Comparison of ENCODE assay signal across 8 cellular contexts in the genomic region with DNA sequence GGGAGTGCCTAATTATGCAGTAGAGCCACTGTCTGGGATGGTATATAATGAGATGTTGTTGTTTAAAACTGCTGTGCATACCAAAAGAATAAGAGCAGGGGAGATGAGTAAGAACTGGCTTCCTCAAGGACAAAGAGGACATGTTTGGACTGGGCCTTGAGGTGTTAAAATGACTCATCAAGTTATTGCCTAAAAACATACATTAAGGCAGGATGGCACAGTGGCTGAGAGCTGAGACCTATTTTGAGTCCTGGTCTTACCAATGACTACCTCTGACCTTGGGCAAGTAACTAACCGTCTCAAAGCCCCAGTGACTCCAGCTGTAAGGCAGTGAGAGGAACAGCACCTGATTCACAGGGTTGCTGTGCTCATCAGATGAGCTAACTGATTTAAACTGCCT.
A peak's percentile ranks its signal among the peaks of the same experiment; 100 is the strongest.
DNase-seq lines count a peak whose midpoint lies in the region; ATAC-seq, FAIRE-seq and TF ChIP-seq lines count a peak whose summit lies in the region.

No MANE protein-coding gene starts in this region.

- H3K4me2 ChIP-seq in astrocyte (ENCODE audit: low read length), result no peak overlapping the region
- no peak overlapping the region for H3K4me2 ChIP-seq in PC-3 (ENCODE audit: low read length)

- no peak overlapping the region for H2AFZ ChIP-seq in astrocyte (ENCODE audit: low read depth, low read length)
- no peak overlapping the region for H2AFZ ChIP-seq in PC-3 (ENCODE audit: low read length)

- H3K9me3 ChIP-seq in astrocyte (ENCODE audit: insufficient read depth, low read depth, low read length) (no peaks in the 10 kb centered on the region), PC-3 (ENCODE audit: low read length) (no peaks in the 10 kb centered on the region)

- H3K27ac ChIP-seq in astrocyte (ENCODE audit: low read depth, low read length), result no peak overlapping the region
- no peak overlapping the region for H3K27ac ChIP-seq in PC-3 (ENCODE audit: low read length)

- intact Hi-C loops in PC-3 (cut with micrococcal nuclease), result no loop called here

- H3K4me3 Mint-ChIP-seq in astrocyte (ENCODE audit: unreplicated experiment), result no peak overlapping the region

- H4K20me1 ChIP-seq in astrocyte (ENCODE audit: insufficient read depth, low read length), result no peaks in the 10 kb centered on the region
- no peaks in the 10 kb centered on the region for H4K20me1 ChIP-seq in PC-3 (ENCODE audit: low read length)

- no TSS peak for BruUV-seq in PC-3 (replicated peaks; lab: Mats Ljungman, UMichigan)

- no peaks in the 10 kb centered on the region for H3K9me3 Mint-ChIP-seq in astrocyte (ENCODE audit: unreplicated experiment)

- H3K36me3 ChIP-seq in astrocyte (ENCODE audit: insufficient read depth, low read length) (no peaks in the 10 kb centered on the region), PC-3 (ENCODE audit: low read depth, low read length) (no peaks in the 10 kb centered on the region)

- H3K27ac Mint-ChIP-seq in astrocyte (ENCODE audit: unreplicated experiment), result peak overlapping the region; percentile 49

- H3K4me3 ChIP-seq in astrocyte (ENCODE audit: insufficient read depth, low read depth, low read length) (no peak overlapping the region), PC-3 (ENCODE audit: low read length) (no peak overlapping the region)

- peak; percentile 96 for ATAC-seq in GM18511 (IDR thresholded peaks at IDR 0.05; ENCODE audit: unreplicated experiment)
- peak; percentile 91 for ATAC-seq in GM21367 (IDR thresholded peaks at IDR 0.05; ENCODE audit: unreplicated experiment)
- peak; percentile 95 for ATAC-seq in HG03095 (IDR thresholded peaks at IDR 0.05; ENCODE audit: unreplicated experiment)
- ATAC-seq in PC-3, result no peak

- CTCF ChIA-PET in PC-3 (lab: Charles Lee), result no interaction called here

- TF ChIP-seq CTCF in astrocyte (IDR thresholded peaks at IDR 0.05; ENCODE audit: insufficient read depth, low read depth, low read length), result no peak
- TF ChIP-seq CTCF in PC-3 (conservative IDR thresholded peaks at IDR 0.05; ENCODE audit: low read depth, low read length), result no peak

- POLR2A ChIA-PET in PC-3 (lab: Charles Lee; ENCODE audit: unreplicated experiment), result no interaction called here

- no peak for DNase-seq in astrocyte (ENCODE audit: low read depth)
- no peak for DNase-seq in hepatic stellate cell (ENCODE audit: low spot score)
- no peak for DNase-seq in PC-3
- DNase-seq in SW 1271 (lab: John Stamatoyannopoulos, UW), result no peak
- no peak for DNase-seq in KBM-7

- H3K36me3 Mint-ChIP-seq in astrocyte (ENCODE audit: low read depth, unreplicated experiment), result no peaks in the 10 kb centered on the region

- H3K27me3 ChIP-seq in astrocyte (ENCODE audit: insufficient read depth, low read length) (no peaks in the 10 kb centered on the region), PC-3 (ENCODE audit: low read length) (peaks cover 68% of the 10 kb centered on the region)

- H3K27me3 Mint-ChIP-seq in astrocyte (ENCODE audit: low read depth, unreplicated experiment), result no peaks in the 10 kb centered on the region

- H3F3A ChIP-seq in PC-3 (ENCODE audit: low read length, unreplicated experiment), result no peaks in the 10 kb centered on the region

- H3K9me2 ChIP-seq in PC-3 (replicated peaks; ENCODE audit: low read length), result no peaks in the 10 kb centered on the region

- peaks cover 5% of the 10 kb centered on the region for H3K4me1 Mint-ChIP-seq in astrocyte (ENCODE audit: low read depth, unreplicated experiment)

- no peak overlapping the region for H3K9ac ChIP-seq in astrocyte (ENCODE audit: low read length)
- H3K9ac ChIP-seq in PC-3 (ENCODE audit: low read length), result no peak overlapping the region

- H3K79me2 ChIP-seq in astrocyte (ENCODE audit: insufficient read depth, low read length) (no peaks in the 10 kb centered on the region), PC-3 (ENCODE audit: low read length) (no peaks in the 10 kb centered on the region)

- in situ Hi-C loops in KBM-7 (cut with MboI; ENCODE audit: low pct_unique_long_range_greater_than_20kb, low sequenced_read_pairs), result no loop called here

- no peak for FAIRE-seq in astrocyte (lab: Jason Lieb, UNC)

- no peaks in the 10 kb centered on the region for H3K4me1 ChIP-seq in astrocyte (ENCODE audit: insufficient read depth, low read length)
- H3K4me1 ChIP-seq in PC-3 (ENCODE audit: insufficient read depth, low read length), result no peaks in the 10 kb centered on the region
